In the genomic region with DNA sequence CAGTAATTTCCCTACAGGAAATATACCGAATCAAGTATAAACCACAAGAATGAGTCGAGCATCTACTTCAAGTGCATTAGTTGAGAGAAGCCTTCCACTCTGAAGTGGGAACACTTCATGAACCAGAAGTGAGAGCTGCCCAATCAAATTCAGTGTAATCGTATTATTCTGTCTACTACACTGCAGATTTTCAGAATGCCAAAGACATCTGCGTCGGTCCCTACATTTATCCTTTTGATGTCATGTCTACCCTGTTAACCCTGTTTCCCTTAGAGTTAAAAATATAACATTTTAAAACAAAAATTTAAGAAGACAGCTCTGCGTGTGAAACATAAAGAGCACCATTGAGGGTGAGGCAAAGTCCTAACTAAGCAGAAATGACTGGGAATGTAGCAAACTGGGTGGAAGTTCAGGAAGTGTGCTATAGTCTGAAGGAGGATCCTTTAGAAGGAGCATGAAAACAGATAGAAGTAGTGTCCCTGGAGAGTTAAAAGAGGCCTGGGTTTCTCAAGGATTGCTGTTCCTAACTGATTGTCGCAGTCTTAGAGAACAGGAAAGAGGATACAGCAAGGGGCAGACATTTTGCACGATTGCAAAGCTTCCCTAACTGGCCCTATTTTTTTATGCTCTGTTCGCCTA, we compare ENCODE assay signal across 8 cellular contexts.
DNase-seq lines count a peak whose midpoint lies in the region; ATAC-seq and TF ChIP-seq lines count a peak whose summit lies in the region.

No MANE protein-coding gene starts in this region.

- H3K4me1 Mint-ChIP-seq in Calu3 (ENCODE audit: low read depth, unreplicated experiment) = peaks cover 15% of the 10 kb centered on the region
- H3K4me1 Mint-ChIP-seq in T-helper 17 cell = peaks cover 17% of the 10 kb centered on the region

- peak overlapping the region; percentile 42 for H3K4me3 ChIP-seq in fibroblast of villous mesenchyme (ENCODE audit: low read depth, low read length)
- H3K4me3 ChIP-seq in gastrocnemius medialis = peak overlapping the region in 3 of 4 donors; percentile 10 to 36 (median 14)

- H3K27ac Mint-ChIP-seq in Calu3 (ENCODE audit: unreplicated experiment) (peak overlapping the region; percentile 63), T-helper 17 cell (peak overlapping the region; percentile 70)

- no TSS peak for BruUV-seq in Calu3 (replicated peaks; lab: Mats Ljungman, UMichigan)

- no peaks in the 10 kb centered on the region for H3K36me3 ChIP-seq in gastrocnemius medialis

- DNase-seq in Calu3 (no peak), KG1 (lab: John Stamatoyannopoulos, UW) (peak; percentile 51), T-helper 17 cell (no peak), fibroblast of villous mesenchyme (ENCODE audit: low read depth) (peak; percentile 62), gastrocnemius medialis (no peak), T-helper 9 cell (no peak), NCI-H226 (no peak)

- intact Hi-C loops in Calu3 (cut with micrococcal nuclease; ENCODE audit: unreplicated experiment) (loop anchor here (10.0 kb wide), 2 partner anchors 315 to 535 kb away; no protein-coding TSS in a partner anchor), gastrocnemius medialis (cut with DNase I; ENCODE audit: low total_unique reads) (no loop called here)

- no peaks in the 10 kb centered on the region for H3K27me3 Mint-ChIP-seq in Calu3 (ENCODE audit: unreplicated experiment)
- no peaks in the 10 kb centered on the region for H3K27me3 Mint-ChIP-seq in T-helper 17 cell

- CTCF ChIA-PET in Calu3 (lab: Charles Lee) = interaction anchor here (0.6 kb wide), 1 partner anchor 86 kb away, joined by 3 read pairs; no protein-coding TSS in a partner anchor

- peaks cover 43% of the 10 kb centered on the region for H3K36me3 Mint-ChIP-seq in Calu3 (ENCODE audit: insufficient read depth, unreplicated experiment)
- H3K36me3 Mint-ChIP-seq in T-helper 17 cell (ENCODE audit: low read depth) = no peaks in the 10 kb centered on the region

- H3K4me1 ChIP-seq in gastrocnemius medialis = peaks cover 5 to 6% of the 10 kb centered on the region in 2 donors

- H3K4me3 Mint-ChIP-seq in Calu3 (ENCODE audit: low read depth, unreplicated experiment) = peak overlapping the region; percentile 67
- H3K4me3 Mint-ChIP-seq in T-helper 17 cell = peak overlapping the region; percentile 59

- H3K9me3 Mint-ChIP-seq in Calu3 (ENCODE audit: low read depth, unreplicated experiment) = no peaks in the 10 kb centered on the region

- H3K9me3 ChIP-seq in T-helper 17 cell (ENCODE audit: control insufficient read depth, low read length, poor library complexity, severe bottlenecking) = no peaks in the 10 kb centered on the region
- H3K9me3 ChIP-seq in gastrocnemius medialis = no peaks in the 10 kb centered on the region

- no peaks in the 10 kb centered on the region for H3K27me3 ChIP-seq in gastrocnemius medialis

- in situ Hi-C loops in gastrocnemius medialis (cut with MboI; ENCODE audit: low sequenced_read_pairs in 4 of 4) = no loop called here

- peak; percentile 51 for ATAC-seq in GM21381 (IDR thresholded peaks at IDR 0.05; ENCODE audit: unreplicated experiment)
- peak; percentile 48 for ATAC-seq in T-helper 17 cell
- ATAC-seq in gastrocnemius medialis = peak in 1 of 2 donors; percentile 33

- TF ChIP-seq CTCF in Calu3 (IDR thresholded peaks at IDR 0.05; ENCODE audit: unreplicated experiment) (no peak), fibroblast of villous mesenchyme (IDR thresholded peaks at IDR 0.05; ENCODE audit: insufficient read depth, low read depth, low read length) (no peak), gastrocnemius medialis (IDR thresholded peaks at IDR 0.05 in 4 of 5, conservative IDR thresholded peaks at IDR 0.05 in 1 of 5) (no peak)

- no peak for TF ChIP-seq POLR2A in gastrocnemius medialis (IDR thresholded peaks at IDR 0.05)

- H3K27ac ChIP-seq in gastrocnemius medialis = peak overlapping the region in 3 of 4 donors; percentile 1 to 36 (median 15)

Comparison
In these comparisons a context has a peak if more than half of its experiments do, and no peak if none do; other contexts are left out.
1. DNase-seq: peak in KG1 (single experiment) and fibroblast of villous mesenchyme (single experiment); none in Calu3 (single experiment), T-helper 17 cell (0 of 3), gastrocnemius medialis (0 of 2), T-helper 9 cell (single experiment) and NCI-H226 (single experiment).